ENCODE assay signal across 1 cellular context in genomic region chr17:72502111-72502939, GRCh38.
TF ChIP-seq lines count a peak whose summit lies in the region.

No MANE protein-coding gene starts in this region.

TF ChIP-seq in HepG2, 621 proteins besides CTCF, POLR2A, EP300 and RAD21 (continued from another document and continues in another):
- TF ChIP-seq ZBTB37 (CRISPR knock-in tag; IDR thresholded peaks at IDR 0.05) = 0 out of 2 replicates have a peak, but pooled peaks have one; percentile 5
- TF ChIP-seq RFX1 (IDR thresholded peaks at IDR 0.05) = no peak
- peak; percentile 80 for TF ChIP-seq HOXA3 (CRISPR knock-in tag; IDR thresholded peaks at IDR 0.05)
- TF ChIP-seq SIX4 (CRISPR knock-in tag; IDR thresholded peaks at IDR 0.05) = peak; percentile 66; the same call in 1 of the 2 replicates
- TF ChIP-seq MYC (CRISPR knock-in tag; IDR thresholded peaks at IDR 0.05; ENCODE audit: borderline replicate concordance) = peak; percentile 79; the same call in 1 of the 2 replicates
- peak; percentile 37; the same call in 1 of the 2 replicates for TF ChIP-seq ZNF430 (CRISPR knock-in tag; IDR thresholded peaks at IDR 0.05)
- TF ChIP-seq ZNF3 (CRISPR knock-in tag; IDR thresholded peaks at IDR 0.05) = no peak
- TF ChIP-seq STAT5B (CRISPR knock-in tag; IDR thresholded peaks at IDR 0.05) = no peak
- peak; percentile 37; the same call in 1 of the 2 replicates for TF ChIP-seq ETV5 (CRISPR knock-in tag; IDR thresholded peaks at IDR 0.05; ENCODE audit: borderline replicate concordance)
- TF ChIP-seq SALL2 (CRISPR knock-in tag; IDR thresholded peaks at IDR 0.05) = no peak; the same call in 1 of the 2 replicates
- TF ChIP-seq YEATS4 (CRISPR knock-in tag; IDR thresholded peaks at IDR 0.05; ENCODE audit: borderline replicate concordance) = no peak
- peak; percentile 52; the same call in 1 of the 2 replicates for TF ChIP-seq HNF1A (IDR thresholded peaks at IDR 0.05; ENCODE audit: low read depth)
- peak; percentile 67; the same call in 1 of the 2 replicates for TF ChIP-seq HNF1A (CRISPR knock-in tag; IDR thresholded peaks at IDR 0.05; ENCODE audit: borderline replicate concordance)
- peak; percentile 49; the same call in 1 of the 2 replicates for TF ChIP-seq RXRA (CRISPR knock-in tag; IDR thresholded peaks at IDR 0.05)
- TF ChIP-seq ZNF446 (CRISPR knock-in tag; IDR thresholded peaks at IDR 0.05) = no peak
- TF ChIP-seq ZNF318 (CRISPR knock-in tag; IDR thresholded peaks at IDR 0.05) = no peak
- peak; percentile 92 for TF ChIP-seq MED13 (CRISPR knock-in tag; IDR thresholded peaks at IDR 0.05)
- no peak for TF ChIP-seq E2F5 (CRISPR knock-in tag; conservative IDR thresholded peaks at IDR 0.05)
- no peak for TF ChIP-seq MIER2 (CRISPR knock-in tag; IDR thresholded peaks at IDR 0.05)
- no peak for TF ChIP-seq ZSCAN12 (CRISPR knock-in tag; IDR thresholded peaks at IDR 0.05)
- TF ChIP-seq ZMYM4 (CRISPR knock-in tag; IDR thresholded peaks at IDR 0.05) = peak; percentile 69
- TF ChIP-seq RFXANK (CRISPR knock-in tag; IDR thresholded peaks at IDR 0.05) = no peak
- peak; percentile 38 for TF ChIP-seq ZBTB7B (CRISPR knock-in tag; IDR thresholded peaks at IDR 0.05)
- TF ChIP-seq SNAPC2 (CRISPR knock-in tag; IDR thresholded peaks at IDR 0.05) = no peak
- TF ChIP-seq KDM3A (CRISPR knock-in tag; IDR thresholded peaks at IDR 0.05; ENCODE audit: low read depth) = no peak; the same call in 1 of the 2 replicates
- 0 out of 2 replicates have a peak, but pooled peaks have one; percentile 14 for TF ChIP-seq ZNF770 (CRISPR knock-in tag; IDR thresholded peaks at IDR 0.05)
- TF ChIP-seq IRF9 (CRISPR knock-in tag; IDR thresholded peaks at IDR 0.05; ENCODE audit: borderline replicate concordance) = peak; percentile 8; the same call in 1 of the 2 replicates
- 0 out of 2 replicates have a peak, but pooled peaks have one; percentile 34 for TF ChIP-seq ADNP (CRISPR knock-in tag; IDR thresholded peaks at IDR 0.05)
- no peak for TF ChIP-seq TBP (CRISPR knock-in tag; IDR thresholded peaks at IDR 0.05)
- no peak for TF ChIP-seq ZFAT (CRISPR knock-in tag; conservative IDR thresholded peaks at IDR 0.05)
- peak; percentile 48; the same call in 1 of the 2 replicates for TF ChIP-seq SIN3A (IDR thresholded peaks at IDR 0.05; ENCODE audit: borderline replicate concordance, low read depth, low read length)
- TF ChIP-seq XRCC5 (optimal IDR thresholded peaks at IDR 0.05; ENCODE audit: low read length) = no peak
- TF ChIP-seq CENPT (CRISPR knock-in tag; IDR thresholded peaks at IDR 0.05; ENCODE audit: low read depth) = no peak
- TF ChIP-seq PITX1 (CRISPR knock-in tag; IDR thresholded peaks at IDR 0.05) = peak; percentile 89
- TF ChIP-seq MXD4 (CRISPR knock-in tag; IDR thresholded peaks at IDR 0.05) = no peak
- 0 out of 2 replicates have a peak, but pooled peaks have one; percentile 15 for TF ChIP-seq PHF21A (CRISPR knock-in tag; IDR thresholded peaks at IDR 0.05)
- no peak for TF ChIP-seq REST (IDR thresholded peaks at IDR 0.05; ENCODE audit: borderline replicate concordance in 1 of 2, low read depth in 1 of 2, low read length in 2 of 2)
- TF ChIP-seq XBP1 (CRISPR knock-in tag; IDR thresholded peaks at IDR 0.05) = no peak
